In the genomic region with DNA sequence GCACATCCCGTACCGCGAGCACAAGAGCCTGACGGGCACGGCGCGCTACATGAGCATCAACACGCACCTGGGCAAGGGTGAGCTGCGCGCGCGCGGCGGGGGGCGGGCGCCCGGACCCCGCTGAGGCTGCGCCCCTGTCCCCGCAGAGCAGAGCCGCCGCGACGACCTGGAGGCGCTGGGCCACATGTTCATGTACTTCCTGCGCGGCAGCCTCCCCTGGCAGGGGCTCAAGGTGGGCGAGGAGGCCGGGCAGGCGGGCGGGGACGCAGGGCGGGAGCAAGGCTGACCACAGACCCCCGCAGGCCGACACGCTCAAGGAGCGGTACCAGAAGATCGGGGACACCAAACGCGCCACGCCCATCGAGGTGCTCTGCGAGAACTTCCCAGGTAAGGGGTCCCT, we compare ENCODE assay signal across 37 cellular contexts.
"Had no signal": no experiment of that assay in that cellular context is flagged by ENCODE, and none has a peak within 500 bp of the region (broad histone marks: within the 10 kb centered on the region; RNA-seq: fewer than 3 reads in every experiment).

No MANE protein-coding gene starts in this region.

- H3K27me3 Mint-ChIP-seq: activated B cell treated with CpG ODN at 0.5 μM for 24 hours; activated CD4-positive, alpha-beta memory T cell treated with anti-CD3 and anti-CD28 coated beads, Interleukin-2, amount 10 ng/mL, durations not matched to agents 7 days and 5 days; activated CD4-positive, alpha-beta T cell treated with anti-CD3 and anti-CD28 coated beads, Interleukin-2, amount 10 ng/mL, durations not matched to agents 7 days and 5 days; activated naive CD8-positive, alpha-beta T cell treated with anti-CD3 and anti-CD28 coated beads for 36 hours; activated T-helper 17 cell treated with anti-CD3 and anti-CD28 coated beads, Interleukin-2, amount 50 U/mL, for 72 hours; central memory CD8-positive, alpha-beta T cell had no signal

- H3K27me3 ChIP-seq: adrenal gland, body of pancreas, brain microvascular endothelial cell, breast epithelium had no signal

- H3K4me1 ChIP-seq: adrenal gland, body of pancreas, breast epithelium had no signal

- H3K9me3 Mint-ChIP-seq: activated B cell treated with CpG ODN at 0.5 μM for 24 hours; activated CD4-positive, alpha-beta memory T cell treated with anti-CD3 and anti-CD28 coated beads, Interleukin-2, amount 10 ng/mL, durations not matched to agents 7 days and 5 days; activated CD4-positive, alpha-beta T cell treated with anti-CD3 and anti-CD28 coated beads, Interleukin-2, amount 10 ng/mL, durations not matched to agents 7 days and 5 days; activated naive CD4-positive, alpha-beta T cell treated with anti-CD3 and anti-CD28 coated beads for 36 hours; activated naive CD4-positive, alpha-beta T cell treated with anti-CD3 and anti-CD28 coated beads, Interleukin-2, amount 50 U/mL, for 72 hours; activated naive CD8-positive, alpha-beta T cell treated with anti-CD3 and anti-CD28 coated beads for 36 hours; activated T-cell treated with anti-CD3 and anti-CD28 coated beads, Interleukin-2, amount 50 U/mL, for 4 hours; activated T-cell treated with anti-CD3 and anti-CD28 coated beads, Interleukin-2, amount 50 U/mL, for 72 hours; activated T-helper 1 cell treated with anti-CD3 and anti-CD28 coated beads, Interleukin-12 subunit alpha, Interleukin-12 subunit beta, Interleukin-2, Interleukin-4 antibody, amounts not matched to agents 30 ng/mL and 10 ng/mL and 1 ng/mL, durations not matched to agents 14 hours and 24 hours and 36 hours; activated T-helper 17 cell treated with anti-CD3 and anti-CD28 coated beads, Interleukin-2, amount 50 U/mL, for 72 hours; central memory CD8-positive, alpha-beta T cell; T-helper 1 cell treated with Interleukin-12 subunit alpha and Interleukin-12 subunit beta and Interleukin-4 antibody, amounts not matched to agents 30 μg/mL and 1 μg/mL, for 36 hours; T-helper 2 cell treated with Interferon-gamma antibody and Interleukin-4, amounts not matched to agents 5 μg/mL and 100 μg/mL, for 36 hours had no signal

- H3K4me3 Mint-ChIP-seq: activated B cell treated with CpG ODN at 0.5 μM for 24 hours; activated CD4-positive, alpha-beta memory T cell treated with anti-CD3 and anti-CD28 coated beads, Interleukin-2, amount 10 ng/mL, durations not matched to agents 7 days and 5 days; activated CD4-positive, alpha-beta T cell treated with anti-CD3 and anti-CD28 coated beads, Interleukin-2, amount 10 ng/mL, durations not matched to agents 7 days and 5 days; activated naive CD4-positive, alpha-beta T cell treated with anti-CD3 and anti-CD28 coated beads for 36 hours; activated naive CD8-positive, alpha-beta T cell treated with anti-CD3 and anti-CD28 coated beads for 36 hours; activated T-cell treated with anti-CD3 and anti-CD28 coated beads, Interleukin-2, amount 50 U/mL, for 4 hours; activated T-cell treated with anti-CD3 and anti-CD28 coated beads, Interleukin-2, amount 50 U/mL, for 72 hours; activated T-helper 1 cell treated with anti-CD3 and anti-CD28 coated beads, Interleukin-12 subunit alpha, Interleukin-12 subunit beta, Interleukin-2, Interleukin-4 antibody, amounts not matched to agents 30 ng/mL and 10 ng/mL and 1 ng/mL, durations not matched to agents 14 hours and 24 hours and 36 hours; activated T-helper 17 cell treated with anti-CD3 and anti-CD28 coated beads, Interleukin-2, amount 50 U/mL, for 72 hours; central memory CD8-positive, alpha-beta T cell; T-helper 1 cell treated with Interleukin-12 subunit alpha and Interleukin-12 subunit beta and Interleukin-4 antibody, amounts not matched to agents 30 μg/mL and 1 μg/mL, for 36 hours; T-helper 2 cell treated with Interferon-gamma antibody and Interleukin-4, amounts not matched to agents 5 μg/mL and 100 μg/mL, for 36 hours had no signal

- H3K9me3 ChIP-seq: adrenal gland, body of pancreas, breast epithelium had no signal

- H3K27ac ChIP-seq: adrenal gland, body of pancreas, brain microvascular endothelial cell, breast epithelium, VCaP had no signal

- ATAC-seq: activated naive CD4-positive, alpha-beta T cell treated with anti-CD3 and anti-CD28 coated beads, Interleukin-2, amount 50 U/mL, for 72 hours; activated T-cell treated with anti-CD3 and anti-CD28 coated beads, Interleukin-2, amount 50 U/mL, for 4 hours; activated T-cell treated with anti-CD3 and anti-CD28 coated beads, Interleukin-2, amount 50 U/mL, for 72 hours; activated T-helper 17 cell treated with anti-CD3 and anti-CD28 coated beads, Interleukin-2, amount 50 U/mL, for 72 hours; body of pancreas had no signal

- FAIRE-seq: astrocyte, TTC549 had no signal

- H3K27ac Mint-ChIP-seq: activated B cell treated with CpG ODN at 0.5 μM for 24 hours; activated CD4-positive, alpha-beta memory T cell treated with anti-CD3 and anti-CD28 coated beads, Interleukin-2, amount 10 ng/mL, durations not matched to agents 7 days and 5 days; activated CD4-positive, alpha-beta T cell treated with anti-CD3 and anti-CD28 coated beads, Interleukin-2, amount 10 ng/mL, durations not matched to agents 7 days and 5 days; activated naive CD4-positive, alpha-beta T cell treated with anti-CD3 and anti-CD28 coated beads for 36 hours; activated naive CD4-positive, alpha-beta T cell treated with anti-CD3 and anti-CD28 coated beads, Interleukin-2, amount 50 U/mL, for 72 hours; activated naive CD8-positive, alpha-beta T cell treated with anti-CD3 and anti-CD28 coated beads for 36 hours; activated T-cell treated with anti-CD3 and anti-CD28 coated beads, Interleukin-2, amount 50 U/mL, for 72 hours; activated T-helper 1 cell treated with anti-CD3 and anti-CD28 coated beads, Interleukin-12 subunit alpha, Interleukin-12 subunit beta, Interleukin-2, Interleukin-4 antibody, amounts not matched to agents 30 ng/mL and 10 ng/mL and 1 ng/mL, durations not matched to agents 14 hours and 24 hours and 36 hours; activated T-helper 17 cell treated with anti-CD3 and anti-CD28 coated beads, Interleukin-2, amount 50 U/mL, for 72 hours; T-helper 1 cell treated with Interleukin-12 subunit alpha and Interleukin-12 subunit beta and Interleukin-4 antibody, amounts not matched to agents 30 μg/mL and 1 μg/mL, for 36 hours; T-helper 2 cell treated with Interferon-gamma antibody and Interleukin-4, amounts not matched to agents 5 μg/mL and 100 μg/mL, for 36 hours had no signal

- H3K4me3 ChIP-seq: adrenal gland, body of pancreas, breast epithelium had no signal

- DNase-seq: activated B cell treated with CpG ODN at 0.5 μM for 24 hours; activated CD4-positive, alpha-beta memory T cell treated with anti-CD3 and anti-CD28 coated beads, Interleukin-2, amount 10 ng/mL, durations not matched to agents 7 days and 5 days; activated CD4-positive, alpha-beta T cell treated with anti-CD3 and anti-CD28 coated beads for 48 hours; activated CD4-positive, alpha-beta T cell treated with anti-CD3 and anti-CD28 coated beads, Interleukin-2, amount 10 ng/mL, durations not matched to agents 7 days and 5 days; activated CD4-positive, alpha-beta T cell treated with anti-CD3 and anti-CD28 coated beads, Interleukin-2, amount 50 U/mL, for 48 hours; activated CD4-positive, CD25-positive, alpha-beta regulatory T cell treated with anti-CD3 and anti-CD28 coated beads, Interleukin-2, amount 50 U/mL, for 72 hours; activated CD8-positive, alpha-beta memory T cell treated with anti-CD3 and anti-CD28 coated beads, Interleukin-2, amount 50 U/mL, for 4 hours; activated effector memory CD4-positive, alpha-beta T cell treated with anti-CD3 and anti-CD28 coated beads, Interleukin-2, amount 50 U/mL, for 16 hours; activated gamma-delta T cell treated with Interleukin-2 at 50 U/mL for 16 hours; activated naive CD4-positive, alpha-beta T cell; activated naive CD4-positive, alpha-beta T cell treated with anti-CD3 and anti-CD28 coated beads for 36 hours; activated naive CD4-positive, alpha-beta T cell treated with anti-CD3 and anti-CD28 coated beads, Interleukin-2, amount 50 U/mL, for 16 hours; activated naive CD8-positive, alpha-beta T cell treated with anti-CD3 and anti-CD28 coated beads for 36 hours; activated T-cell treated with anti-CD3 and anti-CD28 coated beads for 4 hours; activated T-cell treated with anti-CD3 and anti-CD28 coated beads, Interleukin-2, amount 50 U/mL, for 1 hour; activated T-cell treated with anti-CD3 and anti-CD28 coated beads, Interleukin-2, amount 50 U/mL, for 4 hours; activated T-cell treated with anti-CD3 and anti-CD28 coated beads, Interleukin-2, amount 50 U/mL, for 72 hours; adrenal gland; amniotic stem cell; aorta; body of pancreas; brain microvascular endothelial cell; caudate nucleus; cerebellar nuclear complex; T-helper 1 cell; T-helper 2 cell; T-helper 9 cell had no signal

- H3K4me1 Mint-ChIP-seq: activated CD4-positive, alpha-beta memory T cell treated with anti-CD3 and anti-CD28 coated beads, Interleukin-2, amount 10 ng/mL, durations not matched to agents 7 days and 5 days; activated CD4-positive, alpha-beta T cell treated with anti-CD3 and anti-CD28 coated beads, Interleukin-2, amount 10 ng/mL, durations not matched to agents 7 days and 5 days; activated naive CD8-positive, alpha-beta T cell treated with anti-CD3 and anti-CD28 coated beads for 36 hours; activated T-helper 17 cell treated with anti-CD3 and anti-CD28 coated beads, Interleukin-2, amount 50 U/mL, for 72 hours had no signal
